ENCODE assay signal across 1 cellular context in the genomic region with DNA sequence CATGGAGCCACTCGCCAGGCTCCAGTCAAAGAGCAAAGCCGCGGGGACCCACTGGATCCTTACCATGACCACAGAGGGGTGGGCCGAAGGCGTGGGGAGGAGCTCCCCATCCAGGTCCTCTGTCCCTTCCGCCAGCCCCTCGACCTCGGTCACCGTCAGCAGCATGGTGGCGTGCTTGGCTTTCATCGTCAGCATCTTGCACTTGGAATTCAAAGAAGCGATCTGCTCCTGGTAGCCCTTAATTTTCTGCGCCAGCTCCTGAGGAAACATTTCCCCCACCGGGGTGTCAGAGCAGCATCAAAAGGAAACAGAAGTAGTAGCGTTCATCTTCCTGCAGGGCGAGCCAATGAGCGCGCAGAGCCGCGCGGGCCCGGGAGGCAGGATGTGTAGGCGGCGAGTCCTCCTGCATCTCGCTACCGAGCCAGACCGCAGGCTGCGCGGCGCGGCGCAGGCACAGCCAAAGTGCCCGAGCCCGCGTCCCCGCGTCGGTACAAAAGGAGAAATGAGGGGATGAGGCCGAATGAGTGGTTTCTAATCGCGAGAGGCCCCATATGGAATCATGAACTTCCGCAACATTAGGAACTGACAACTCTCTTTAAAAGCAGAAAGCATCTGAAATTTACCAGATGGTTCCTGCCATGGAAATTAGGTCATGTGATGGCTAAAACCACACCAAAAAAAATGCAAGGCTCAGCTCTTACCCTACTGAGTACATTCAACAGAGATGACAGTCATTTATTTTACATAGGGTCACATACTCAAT.
TF ChIP-seq lines count a peak whose summit lies in the region.

No MANE protein-coding gene starts in this region.

TF ChIP-seq in HepG2, 621 proteins besides CTCF, POLR2A, EP300 and RAD21 (continued from another document and continues in another):
- TF ChIP-seq, protein P1, sequence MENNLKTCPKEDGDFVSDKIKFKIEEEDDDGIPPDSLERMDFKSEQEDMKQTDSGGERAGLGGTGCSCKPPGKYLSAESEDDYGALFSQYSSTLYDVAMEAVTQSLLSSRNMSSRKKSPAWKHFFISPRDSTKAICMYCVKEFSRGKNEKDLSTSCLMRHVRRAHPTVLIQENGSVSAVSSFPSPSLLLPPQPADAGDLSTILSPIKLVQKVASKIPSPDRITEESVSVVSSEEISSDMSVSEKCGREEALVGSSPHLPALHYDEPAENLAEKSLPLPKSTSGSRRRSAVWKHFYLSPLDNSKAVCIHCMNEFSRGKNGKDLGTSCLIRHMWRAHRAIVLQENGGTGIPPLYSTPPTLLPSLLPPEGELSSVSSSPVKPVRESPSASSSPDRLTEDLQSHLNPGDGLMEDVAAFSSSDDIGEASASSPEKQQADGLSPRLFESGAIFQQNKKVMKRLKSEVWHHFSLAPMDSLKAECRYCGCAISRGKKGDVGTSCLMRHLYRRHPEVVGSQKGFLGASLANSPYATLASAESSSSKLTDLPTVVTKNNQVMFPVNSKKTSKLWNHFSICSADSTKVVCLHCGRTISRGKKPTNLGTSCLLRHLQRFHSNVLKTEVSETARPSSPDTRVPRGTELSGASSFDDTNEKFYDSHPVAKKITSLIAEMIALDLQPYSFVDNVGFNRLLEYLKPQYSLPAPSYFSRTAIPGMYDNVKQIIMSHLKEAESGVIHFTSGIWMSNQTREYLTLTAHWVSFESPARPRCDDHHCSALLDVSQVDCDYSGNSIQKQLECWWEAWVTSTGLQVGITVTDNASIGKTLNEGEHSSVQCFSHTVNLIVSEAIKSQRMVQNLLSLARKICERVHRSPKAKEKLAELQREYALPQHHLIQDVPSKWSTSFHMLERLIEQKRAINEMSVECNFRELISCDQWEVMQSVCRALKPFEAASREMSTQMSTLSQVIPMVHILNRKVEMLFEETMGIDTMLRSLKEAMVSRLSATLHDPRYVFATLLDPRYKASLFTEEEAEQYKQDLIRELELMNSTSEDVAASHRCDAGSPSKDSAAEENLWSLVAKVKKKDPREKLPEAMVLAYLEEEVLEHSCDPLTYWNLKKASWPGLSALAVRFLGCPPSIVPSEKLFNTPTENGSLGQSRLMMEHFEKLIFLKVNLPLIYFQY (CRISPR knock-in tag; IDR thresholded peaks at IDR 0.05; ENCODE audit: borderline replicate concordance): peak; percentile 69; the same call in 1 of the 2 replicates
- TF ChIP-seq, protein P2, sequence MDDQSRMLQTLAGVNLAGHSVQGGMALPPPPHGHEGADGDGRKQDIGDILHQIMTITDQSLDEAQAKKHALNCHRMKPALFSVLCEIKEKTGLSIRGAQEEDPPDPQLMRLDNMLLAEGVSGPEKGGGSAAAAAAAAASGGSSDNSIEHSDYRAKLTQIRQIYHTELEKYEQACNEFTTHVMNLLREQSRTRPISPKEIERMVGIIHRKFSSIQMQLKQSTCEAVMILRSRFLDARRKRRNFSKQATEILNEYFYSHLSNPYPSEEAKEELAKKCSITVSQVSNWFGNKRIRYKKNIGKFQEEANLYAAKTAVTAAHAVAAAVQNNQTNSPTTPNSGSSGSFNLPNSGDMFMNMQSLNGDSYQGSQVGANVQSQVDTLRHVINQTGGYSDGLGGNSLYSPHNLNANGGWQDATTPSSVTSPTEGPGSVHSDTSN (CRISPR knock-in tag; IDR thresholded peaks at IDR 0.05; ENCODE audit: borderline replicate concordance): no peak
- TF ChIP-seq PCBP1 (IDR thresholded peaks at IDR 0.05; ENCODE audit: borderline replicate concordance, low read depth, low read length) (no peak), ZFP62 (CRISPR knock-in tag; IDR thresholded peaks at IDR 0.05) (no peak), ZMYM2 (CRISPR knock-in tag; IDR thresholded peaks at IDR 0.05) (peak; percentile 75), KLF13 (CRISPR knock-in tag; IDR thresholded peaks at IDR 0.05) (0 out of 2 replicates have a peak, but pooled peaks have one; percentile 36), CBFB (CRISPR knock-in tag; IDR thresholded peaks at IDR 0.05) (peak; percentile 37; the same call in 1 of the 2 replicates), HMG20B (CRISPR knock-in tag; conservative IDR thresholded peaks at IDR 0.05) (no peak), GZF1 (CRISPR knock-in tag; IDR thresholded peaks at IDR 0.05) (peak; percentile 81; the same call in 1 of the 2 replicates), ISL2 (CRISPR knock-in tag; IDR thresholded peaks at IDR 0.05) (no peak; the same call in 1 of the 2 replicates), RFX3 (CRISPR knock-in tag; IDR thresholded peaks at IDR 0.05) (no peak), GFI1 (CRISPR knock-in tag; IDR thresholded peaks at IDR 0.05; ENCODE audit: borderline replicate concordance) (peak; percentile 73; the same call in 1 of the 2 replicates), ZNF782 (CRISPR knock-in tag; IDR thresholded peaks at IDR 0.05; ENCODE audit: borderline replicate concordance) (peak; percentile 75; the same call in 1 of the 2 replicates), HDAC1 (CRISPR knock-in tag; IDR thresholded peaks at IDR 0.05) (peak; percentile 91), MLLT10 (CRISPR knock-in tag; IDR thresholded peaks at IDR 0.05) (no peak), HMG20A (CRISPR knock-in tag; IDR thresholded peaks at IDR 0.05; ENCODE audit: borderline replicate concordance) (no peak), SRY (CRISPR knock-in tag; IDR thresholded peaks at IDR 0.05) (no peak), SIN3A (IDR thresholded peaks at IDR 0.05; ENCODE audit: borderline replicate concordance, low read depth, low read length) (no peak; the same call in 1 of the 2 replicates), BCL6 (CRISPR knock-in tag; IDR thresholded peaks at IDR 0.05) (peak; percentile 31; the same call in 1 of the 2 replicates), ATAD3A (CRISPR knock-in tag; IDR thresholded peaks at IDR 0.05) (no peak), SIX1 (CRISPR knock-in tag; IDR thresholded peaks at IDR 0.05; ENCODE audit: borderline replicate concordance) (peak; percentile 56; the same call in 1 of the 2 replicates), TCF7L2 (IDR thresholded peaks at IDR 0.05; ENCODE audit: low read depth, low read length) (no peak), THYN1 (CRISPR knock-in tag; IDR thresholded peaks at IDR 0.05; ENCODE audit: borderline replicate concordance, low read depth) (no peak), SIN3B (IDR thresholded peaks at IDR 0.05; ENCODE audit: low read length) (no peak; the same call in 1 of the 2 replicates), EZH2 (conservative IDR thresholded peaks at IDR 0.05; ENCODE audit: low read depth, low read length) (no peak), ZNF124 (CRISPR knock-in tag; IDR thresholded peaks at IDR 0.05) (peak; percentile 73; the same call in 1 of the 2 replicates), RXRA (CRISPR knock-in tag; IDR thresholded peaks at IDR 0.05) (peak; percentile 82), MTA1 (CRISPR knock-in tag; IDR thresholded peaks at IDR 0.05; ENCODE audit: borderline replicate concordance) (peak; percentile 90; the same call in 1 of the 2 replicates), FOXJ3 (CRISPR knock-in tag; IDR thresholded peaks at IDR 0.05; ENCODE audit: borderline replicate concordance) (peak; percentile 8; the same call in 1 of the 2 replicates), CEBPB (IDR thresholded peaks at IDR 0.05; ENCODE audit: borderline replicate concordance, low read depth, low read length) (no peak), FOXM1 (CRISPR knock-in tag; IDR thresholded peaks at IDR 0.05) (no peak), PRMT3 (CRISPR knock-in tag; IDR thresholded peaks at IDR 0.05; ENCODE audit: borderline replicate concordance, low read depth) (peak; percentile 47; the same call in 1 of the 2 replicates), ZNF468 (CRISPR knock-in tag; IDR thresholded peaks at IDR 0.05) (no peak)
- TF ChIP-seq, protein P3, sequence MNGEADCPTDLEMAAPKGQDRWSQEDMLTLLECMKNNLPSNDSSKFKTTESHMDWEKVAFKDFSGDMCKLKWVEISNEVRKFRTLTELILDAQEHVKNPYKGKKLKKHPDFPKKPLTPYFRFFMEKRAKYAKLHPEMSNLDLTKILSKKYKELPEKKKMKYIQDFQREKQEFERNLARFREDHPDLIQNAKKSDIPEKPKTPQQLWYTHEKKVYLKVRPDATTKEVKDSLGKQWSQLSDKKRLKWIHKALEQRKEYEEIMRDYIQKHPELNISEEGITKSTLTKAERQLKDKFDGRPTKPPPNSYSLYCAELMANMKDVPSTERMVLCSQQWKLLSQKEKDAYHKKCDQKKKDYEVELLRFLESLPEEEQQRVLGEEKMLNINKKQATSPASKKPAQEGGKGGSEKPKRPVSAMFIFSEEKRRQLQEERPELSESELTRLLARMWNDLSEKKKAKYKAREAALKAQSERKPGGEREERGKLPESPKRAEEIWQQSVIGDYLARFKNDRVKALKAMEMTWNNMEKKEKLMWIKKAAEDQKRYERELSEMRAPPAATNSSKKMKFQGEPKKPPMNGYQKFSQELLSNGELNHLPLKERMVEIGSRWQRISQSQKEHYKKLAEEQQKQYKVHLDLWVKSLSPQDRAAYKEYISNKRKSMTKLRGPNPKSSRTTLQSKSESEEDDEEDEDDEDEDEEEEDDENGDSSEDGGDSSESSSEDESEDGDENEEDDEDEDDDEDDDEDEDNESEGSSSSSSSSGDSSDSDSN (CRISPR knock-in tag; IDR thresholded peaks at IDR 0.05): peak; percentile 97
- TF ChIP-seq, protein P4, sequence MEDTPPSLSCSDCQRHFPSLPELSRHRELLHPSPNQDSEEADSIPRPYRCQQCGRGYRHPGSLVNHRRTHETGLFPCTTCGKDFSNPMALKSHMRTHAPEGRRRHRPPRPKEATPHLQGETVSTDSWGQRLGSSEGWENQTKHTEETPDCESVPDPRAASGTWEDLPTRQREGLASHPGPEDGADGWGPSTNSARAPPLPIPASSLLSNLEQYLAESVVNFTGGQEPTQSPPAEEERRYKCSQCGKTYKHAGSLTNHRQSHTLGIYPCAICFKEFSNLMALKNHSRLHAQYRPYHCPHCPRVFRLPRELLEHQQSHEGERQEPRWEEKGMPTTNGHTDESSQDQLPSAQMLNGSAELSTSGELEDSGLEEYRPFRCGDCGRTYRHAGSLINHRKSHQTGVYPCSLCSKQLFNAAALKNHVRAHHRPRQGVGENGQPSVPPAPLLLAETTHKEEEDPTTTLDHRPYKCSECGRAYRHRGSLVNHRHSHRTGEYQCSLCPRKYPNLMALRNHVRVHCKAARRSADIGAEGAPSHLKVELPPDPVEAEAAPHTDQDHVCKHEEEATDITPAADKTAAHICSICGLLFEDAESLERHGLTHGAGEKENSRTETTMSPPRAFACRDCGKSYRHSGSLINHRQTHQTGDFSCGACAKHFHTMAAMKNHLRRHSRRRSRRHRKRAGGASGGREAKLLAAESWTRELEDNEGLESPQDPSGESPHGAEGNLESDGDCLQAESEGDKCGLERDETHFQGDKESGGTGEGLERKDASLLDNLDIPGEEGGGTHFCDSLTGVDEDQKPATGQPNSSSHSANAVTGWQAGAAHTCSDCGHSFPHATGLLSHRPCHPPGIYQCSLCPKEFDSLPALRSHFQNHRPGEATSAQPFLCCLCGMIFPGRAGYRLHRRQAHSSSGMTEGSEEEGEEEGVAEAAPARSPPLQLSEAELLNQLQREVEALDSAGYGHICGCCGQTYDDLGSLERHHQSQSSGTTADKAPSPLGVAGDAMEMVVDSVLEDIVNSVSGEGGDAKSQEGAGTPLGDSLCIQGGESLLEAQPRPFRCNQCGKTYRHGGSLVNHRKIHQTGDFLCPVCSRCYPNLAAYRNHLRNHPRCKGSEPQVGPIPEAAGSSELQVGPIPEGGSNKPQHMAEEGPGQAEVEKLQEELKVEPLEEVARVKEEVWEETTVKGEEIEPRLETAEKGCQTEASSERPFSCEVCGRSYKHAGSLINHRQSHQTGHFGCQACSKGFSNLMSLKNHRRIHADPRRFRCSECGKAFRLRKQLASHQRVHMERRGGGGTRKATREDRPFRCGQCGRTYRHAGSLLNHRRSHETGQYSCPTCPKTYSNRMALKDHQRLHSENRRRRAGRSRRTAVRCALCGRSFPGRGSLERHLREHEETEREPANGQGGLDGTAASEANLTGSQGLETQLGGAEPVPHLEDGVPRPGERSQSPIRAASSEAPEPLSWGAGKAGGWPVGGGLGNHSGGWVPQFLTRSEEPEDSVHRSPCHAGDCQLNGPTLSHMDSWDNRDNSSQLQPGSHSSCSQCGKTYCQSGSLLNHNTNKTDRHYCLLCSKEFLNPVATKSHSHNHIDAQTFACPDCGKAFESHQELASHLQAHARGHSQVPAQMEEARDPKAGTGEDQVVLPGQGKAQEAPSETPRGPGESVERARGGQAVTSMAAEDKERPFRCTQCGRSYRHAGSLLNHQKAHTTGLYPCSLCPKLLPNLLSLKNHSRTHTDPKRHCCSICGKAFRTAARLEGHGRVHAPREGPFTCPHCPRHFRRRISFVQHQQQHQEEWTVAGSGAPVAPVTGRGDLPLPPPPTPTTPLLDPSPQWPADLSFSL (CRISPR knock-in tag; IDR thresholded peaks at IDR 0.05): no peak
- TF ChIP-seq, protein P5, sequence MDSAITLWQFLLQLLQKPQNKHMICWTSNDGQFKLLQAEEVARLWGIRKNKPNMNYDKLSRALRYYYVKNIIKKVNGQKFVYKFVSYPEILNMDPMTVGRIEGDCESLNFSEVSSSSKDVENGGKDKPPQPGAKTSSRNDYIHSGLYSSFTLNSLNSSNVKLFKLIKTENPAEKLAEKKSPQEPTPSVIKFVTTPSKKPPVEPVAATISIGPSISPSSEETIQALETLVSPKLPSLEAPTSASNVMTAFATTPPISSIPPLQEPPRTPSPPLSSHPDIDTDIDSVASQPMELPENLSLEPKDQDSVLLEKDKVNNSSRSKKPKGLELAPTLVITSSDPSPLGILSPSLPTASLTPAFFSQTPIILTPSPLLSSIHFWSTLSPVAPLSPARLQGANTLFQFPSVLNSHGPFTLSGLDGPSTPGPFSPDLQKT (CRISPR knock-in tag; IDR thresholded peaks at IDR 0.05; ENCODE audit: borderline replicate concordance): no peak
- TF ChIP-seq, protein P6, sequence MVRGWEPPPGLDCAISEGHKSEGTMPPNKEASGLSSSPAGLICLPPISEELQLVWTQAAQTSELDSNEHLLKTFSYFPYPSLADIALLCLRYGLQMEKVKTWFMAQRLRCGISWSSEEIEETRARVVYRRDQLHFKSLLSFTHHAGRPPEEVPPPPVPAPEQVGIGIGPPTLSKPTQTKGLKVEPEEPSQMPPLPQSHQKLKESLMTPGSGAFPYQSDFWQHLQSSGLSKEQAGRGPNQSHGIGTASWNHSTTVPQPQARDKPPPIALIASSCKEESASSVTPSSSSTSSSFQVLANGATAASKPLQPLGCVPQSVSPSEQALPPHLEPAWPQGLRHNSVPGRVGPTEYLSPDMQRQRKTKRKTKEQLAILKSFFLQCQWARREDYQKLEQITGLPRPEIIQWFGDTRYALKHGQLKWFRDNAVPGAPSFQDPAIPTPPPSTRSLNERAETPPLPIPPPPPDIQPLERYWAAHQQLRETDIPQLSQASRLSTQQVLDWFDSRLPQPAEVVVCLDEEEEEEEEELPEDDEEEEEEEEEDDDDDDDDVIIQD (CRISPR knock-in tag; IDR thresholded peaks at IDR 0.05; ENCODE audit: low read depth): peak; percentile 72
- TF ChIP-seq, protein P7, sequence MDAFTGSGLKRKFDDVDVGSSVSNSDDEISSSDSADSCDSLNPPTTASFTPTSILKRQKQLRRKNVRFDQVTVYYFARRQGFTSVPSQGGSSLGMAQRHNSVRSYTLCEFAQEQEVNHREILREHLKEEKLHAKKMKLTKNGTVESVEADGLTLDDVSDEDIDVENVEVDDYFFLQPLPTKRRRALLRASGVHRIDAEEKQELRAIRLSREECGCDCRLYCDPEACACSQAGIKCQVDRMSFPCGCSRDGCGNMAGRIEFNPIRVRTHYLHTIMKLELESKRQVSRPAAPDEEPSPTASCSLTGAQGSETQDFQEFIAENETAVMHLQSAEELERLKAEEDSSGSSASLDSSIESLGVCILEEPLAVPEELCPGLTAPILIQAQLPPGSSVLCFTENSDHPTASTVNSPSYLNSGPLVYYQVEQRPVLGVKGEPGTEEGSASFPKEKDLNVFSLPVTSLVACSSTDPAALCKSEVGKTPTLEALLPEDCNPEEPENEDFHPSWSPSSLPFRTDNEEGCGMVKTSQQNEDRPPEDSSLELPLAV (CRISPR knock-in tag; conservative IDR thresholded peaks at IDR 0.05; ENCODE audit: low read depth): no peak
